ENCODE assay signal across 1 cellular context in genomic region chr22:39518124-39518786, GRCh38.
TF ChIP-seq lines count a peak whose summit lies in the region.

No MANE protein-coding gene starts in this region.

TF ChIP-seq in K562, 482 proteins besides CTCF, POLR2A, EP300 and RAD21 (continued from another document):
- TF ChIP-seq KDM2B (CRISPR knock-in tag; IDR thresholded peaks at IDR 0.05) = no peak
- peak; percentile 53; the same call in 1 of the 2 replicates for TF ChIP-seq NFE2 (IDR thresholded peaks at IDR 0.05; ENCODE audit: low read depth)
- no peak for TF ChIP-seq ZBTB11 (CRISPR knock-in tag; IDR thresholded peaks at IDR 0.05)
- TF ChIP-seq PHF8 (IDR thresholded peaks at IDR 0.05; ENCODE audit: borderline replicate concordance, low read length) = no peak
TF ChIP-seq in K562: peak in this region for 6.
